In genomic region chr1:145927073-145927886, GRCh38 we compare ENCODE assay signal across 8 cellular contexts.
DNase-seq lines count a peak whose midpoint lies in the region; ATAC-seq lines count a peak whose summit lies in the region.

Gene RBM8A, minus strand, starts transcription at chr1:145927484. Its CDS starts 58 bp downstream, at chr1:145927426.

- H3K4me3 ChIP-seq in BLaER1: peak within 1 kb of the TSS; percentile 76

- H4K20me1 ChIP-seq in BLaER1: peaks cover 10% of the 10 kb centered on the region; the same call in 1 of the 2 replicates

- H3K27me3 ChIP-seq in BLaER1: no peaks in the 10 kb centered on the region

- H3K27ac ChIP-seq in BLaER1: peak within 1 kb of the TSS; percentile 96
- peak within 1 kb of the TSS; percentile 98 for H3K27ac ChIP-seq in cingulate gyrus (ENCODE audit: low read depth, low read length)

- H3K4me1 ChIP-seq in BLaER1: peaks cover 22% of the 10 kb centered on the region

- peak within 1 kb of the TSS; percentile 94 for H3K4me2 ChIP-seq in BLaER1

- peak; percentile 96 for ATAC-seq in HG03442 (IDR thresholded peaks at IDR 0.05; ENCODE audit: unreplicated experiment)

- peak; percentile 67 for DNase-seq in GM19238 (ENCODE audit: insufficient read length, low spot score)
- peak; percentile 91 for DNase-seq in NCI-H510A treated with DMSO at 0.1 percent for 48 hours (lab: John Stamatoyannopoulos, UW)
- DNase-seq in activated CD4-positive, alpha-beta T cell treated with anti-CD3 and anti-CD28 coated beads for 24 hours (ENCODE audit: low read depth in 2 of 2): peak; percentile 85 to 89
- peak; percentile 98 for DNase-seq in kidney glomerular epithelial cell (lab: John Stamatoyannopoulos, UW)
- peak; percentile 74 to 84 for DNase-seq in stimulated activated CD4-positive, alpha-beta T cell treated with anti-CD3 and anti-CD28 coated beads, Interleukin-1b, Interleukin-23, amount 100 ng/mL, for 1 hour (ENCODE audit: low read depth in 2 of 2)

- peak within 1 kb of the TSS; percentile 95 for H3K9ac ChIP-seq in BLaER1

- no peaks in the 10 kb centered on the region for H3K9me3 ChIP-seq in BLaER1

- peaks cover 27% of the 10 kb centered on the region for H3K36me3 ChIP-seq in BLaER1

Comparison
In these comparisons a context has a peak if more than half of its experiments do, and no peak if none do; other contexts are left out.
1. Peak in every context shown above with its lines: DNase-seq, ATAC-seq, H3K4me3 ChIP-seq and H3K27ac ChIP-seq.